ENCODE assay signal across 8 cellular contexts in genomic region chr11:45917623-45918330, GRCh38. TPM values are rescaled to one million over a fixed set of nuclear protein-coding genes. Genes with fewer than 3 reads are reported as not detected.
DNase-seq lines count a peak whose midpoint lies in the region; FAIRE-seq and TF ChIP-seq lines count a peak whose summit lies in the region.

PEX16 (minus strand) TSS chr11:45917877; CDS start chr11:45917811, 66 bp downstream.

- peak within 1 kb of the TSS; percentile 98 for H3K27ac ChIP-seq in neuronal stem cell (replicated peaks; ENCODE audit: low read length)

- H3K4me2 ChIP-seq in neuronal stem cell (ENCODE audit: insufficient read depth, low read length, poor library complexity, severe bottlenecking) = peak within 1 kb of the TSS; percentile 98

- DNase-seq in GF-D8 (lab: John Stamatoyannopoulos, UW) (peak; percentile 89), HEK293T (ENCODE audit: extremely low spot score) (peak; percentile 94), MV-4-11 (lab: John Stamatoyannopoulos, UW) (peak; percentile 100), SK-MEL-5 (ENCODE audit: low read depth, low spot score) (peak; percentile 96), frontal cortex (ENCODE audit: low spot score in 2 of 2) (peak; percentile 92 to 96), neuronal stem cell (ENCODE audit: low spot score) (peak; percentile 95)
- DNase-seq in activated naive CD4-positive, alpha-beta T cell treated with Interleukin-2 at 50 U/mL for 16 hours = peak; percentile 96

- H4K91ac ChIP-seq in neuronal stem cell (ENCODE audit: low read depth, low read length, poor library complexity) = no peak within 1 kb of the TSS

- H3K23ac ChIP-seq in neuronal stem cell (ENCODE audit: low read depth, low read length, poor library complexity) = peak within 1 kb of the TSS; percentile 76

- peak within 1 kb of the TSS; percentile 88 to 92 for H3K4me3 ChIP-seq in neuronal stem cell (ENCODE audit: low read length in 2 of 2)

- CTCF ChIA-PET in HEK293T (lab: Yijun Ruan, JAX) = no interaction called here

- peak within 1 kb of the TSS; percentile 84 for H2AFZ ChIP-seq in neuronal stem cell (ENCODE audit: low read length)

- peak within 1 kb of the TSS; percentile 93 for H3K9ac ChIP-seq in neuronal stem cell (ENCODE audit: low read depth, low read length, poor library complexity)

- H3K79me1 ChIP-seq in neuronal stem cell (ENCODE audit: low read depth, low read length) = peaks cover 11% of the 10 kb centered on the region

- peak within 1 kb of the TSS; percentile 74 for H4K8ac ChIP-seq in neuronal stem cell (ENCODE audit: low read depth, low read length)

- H2BK120ac ChIP-seq in neuronal stem cell (ENCODE audit: low read depth, low read length) = no peak within 1 kb of the TSS

- H3K4me1 ChIP-seq in neuronal stem cell (ENCODE audit: control insufficient read depth in 2 of 2, insufficient read depth in 1 of 2, low read depth in 1 of 2, low read length in 2 of 2) = peaks cover 18 to 27% of the 10 kb centered on the region in 2 donors

- peaks cover 0 to 34% (median 2%) of the 10 kb centered on the region in 3 experiments for H3K27me3 ChIP-seq in neuronal stem cell (ENCODE audit: control insufficient read depth in 3 of 3, insufficient read depth in 3 of 3, low read depth in 1 of 3, low read length in 3 of 3)

- POLR2A ChIA-PET in HEK293T (lab: Yijun Ruan, JAX) = interaction anchor here (0.9 to 1.4 kb wide), 7 partner anchors 9 to 360 kb away, joined by 3 to 7 read pairs (median 4); no protein-coding TSS in a partner anchor

- H3K36me3 ChIP-seq in neuronal stem cell (replicated peaks in 1 of 2; ENCODE audit: control insufficient read depth in 2 of 2, insufficient read depth in 2 of 2, low read length in 2 of 2) = peaks cover 27 to 33% of the 10 kb centered on the region in 2 donors

- peak within 1 kb of the TSS; percentile 76 for H2AK5ac ChIP-seq in neuronal stem cell (ENCODE audit: low read depth, low read length)

- peak within 1 kb of the TSS; percentile 96 for H3K18ac ChIP-seq in neuronal stem cell (ENCODE audit: low read length)

- peak within 1 kb of the TSS; percentile 24 for H3K4ac ChIP-seq in neuronal stem cell (ENCODE audit: low read length)

- H3K9me3 ChIP-seq in neuronal stem cell (replicated peaks in 1 of 2; ENCODE audit: control insufficient read depth in 2 of 2, insufficient read depth in 1 of 2, low read depth in 1 of 2, low read length in 2 of 2) = no peaks in the 10 kb centered on the region

- no CpG with 5 or more reads among the region's 45 CpGs for WGBS in neuronal stem cell (ENCODE audit: extremely low coverage in 2 of 2, insufficient read length in 2 of 2, insufficient replicate concordance in 1 of 2), 2 donors

- FAIRE-seq in frontal cortex (lab: Jason Lieb, UNC) = no peak

- H2BK12ac ChIP-seq in neuronal stem cell (ENCODE audit: low read length) = no peak within 1 kb of the TSS

- in situ Hi-C loops in SK-MEL-5 (cut with HindIII; ENCODE audit: low pct_unique_long_range_greater_than_20kb, low sequenced_read_pairs) = no loop called here

- TF ChIP-seq CTCF in subcutaneous adipose tissue (IDR thresholded peaks at IDR 0.05; ENCODE audit: low read depth) = no peak

- H3K14ac ChIP-seq in neuronal stem cell (ENCODE audit: low read length) = peak within 1 kb of the TSS; percentile 40

- peak within 1 kb of the TSS; percentile 99 for H2BK15ac ChIP-seq in neuronal stem cell (ENCODE audit: low read length)

- peak within 1 kb of the TSS; percentile 97 for H2BK5ac ChIP-seq in neuronal stem cell (ENCODE audit: low read length)

TF ChIP-seq in HEK293T, 16 proteins besides CTCF, POLR2A, EP300 and RAD21:
- TF ChIP-seq ELF4 (IDR thresholded peaks at IDR 0.05) (peak; percentile 88), CTBP1 (IDR thresholded peaks at IDR 0.05; ENCODE audit: borderline replicate concordance) (no peak), PKNOX1 (IDR thresholded peaks at IDR 0.05) (no peak)

RNA-seq across cellular contexts. Expression of gene PEX16, which starts in this region (rescaled TPM):
- 25.8 and 26.0 TPM in 2 replicates for total RNA-seq in SK-MEL-5 (2014; rRNA removed; shearing (Covaris generic))
- 29.8 and 43.7 TPM in 2 replicates for polyA plus RNA-seq in SK-MEL-5 (2015; cell fraction: cytosol; rRNA removed)
- polyA plus RNA-seq in SK-MEL-5 (2015; cell fraction: nucleus; rRNA removed) = 108 and 183 TPM in 2 replicates
- total RNA-seq in frontal cortex = 25.3 TPM
- polyA plus RNA-seq in neuronal stem cell (2013, experiment 1 of 2) = 23.1 TPM
- 19.6 TPM for polyA plus RNA-seq in neuronal stem cell (2013, experiment 2 of 2)
- total RNA-seq in subcutaneous adipose tissue = 10 to 100 TPM; 17.3 to 40.5 (median 26.7) TPM

Comparison
In these comparisons a context has a peak if more than half of its experiments do, and no peak if none do; other contexts are left out.
1. Peak in every context shown above with its lines: DNase-seq, H3K4me3 ChIP-seq and H3K27ac ChIP-seq.